Comparison of ENCODE assay signal across 8 cellular contexts in the genomic region with DNA sequence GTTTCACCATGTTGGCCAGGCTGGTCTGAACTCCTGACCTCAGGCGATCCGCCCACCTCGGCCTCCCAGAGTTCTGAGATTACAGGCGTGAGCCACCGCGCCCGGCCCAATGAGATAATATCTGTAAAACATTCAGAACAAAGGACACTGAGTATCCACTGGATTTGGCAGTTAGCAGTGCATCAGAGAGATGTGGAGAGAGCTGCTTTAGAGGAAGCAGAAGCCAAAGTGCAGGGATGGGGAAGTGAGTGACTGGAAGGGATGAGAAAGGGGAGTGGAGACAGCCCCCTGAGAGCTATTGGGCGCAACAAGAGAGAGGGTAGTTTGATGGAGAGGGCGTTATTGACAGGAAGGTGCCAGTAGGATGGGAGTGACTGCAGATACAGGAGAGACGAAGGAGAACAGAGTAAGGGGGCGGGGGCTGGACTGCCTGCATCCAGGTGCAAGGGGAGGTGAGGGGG.
A peak's percentile ranks its signal among the peaks of the same experiment; 100 is the strongest.
DNase-seq lines count a peak whose midpoint lies in the region; ATAC-seq and TF ChIP-seq lines count a peak whose summit lies in the region.

No MANE protein-coding gene starts in this region.

- CTCF ChIA-PET in HEK293T (lab: Yijun Ruan, JAX) = no interaction called here

- DNase-seq in BE2C (peak; percentile 52), HEK293T (ENCODE audit: extremely low spot score) (peak; percentile 25), NOMO-1 (lab: John Stamatoyannopoulos, UW; ENCODE audit: unreplicated experiment in 2 of 2) (peak; percentile 14 to 21), epithelial cell of proximal tubule (ENCODE audit: low read depth) (no peak), putamen (ENCODE audit: low spot score) (no peak), cardiac septum (ENCODE audit: low spot score) (no peak)

- H3K4me3 ChIP-seq in BE2C (ENCODE audit: low read depth, low read length) (peak overlapping the region; percentile 39), epithelial cell of proximal tubule (ENCODE audit: low read depth, low read length) (peak overlapping the region; percentile 19)

- POLR2A ChIA-PET in HEK293T (lab: Yijun Ruan, JAX) = no interaction called here

- H3K9me3 ChIP-seq in BE2C = no peaks in the 10 kb centered on the region

- H3K27me3 ChIP-seq in BE2C = no peaks in the 10 kb centered on the region; the same call in none of the 2 replicates

- ATAC-seq in HG02852 (IDR thresholded peaks at IDR 0.05; ENCODE audit: unreplicated experiment) (no peak), GM21786 (IDR thresholded peaks at IDR 0.05; ENCODE audit: unreplicated experiment) (no peak)

- intact Hi-C loops in cardiac septum (cut with DNase I) = no loop called here

- no peaks in the 10 kb centered on the region for H3K36me3 ChIP-seq in BE2C

- peaks cover 19% of the 10 kb centered on the region for H3K4me1 ChIP-seq in BE2C

- TF ChIP-seq CTCF in BE2C (IDR thresholded peaks at IDR 0.05; ENCODE audit: low read depth, low read length) = no peak
- TF ChIP-seq CTCF in epithelial cell of proximal tubule (conservative IDR thresholded peaks at IDR 0.05; ENCODE audit: low read depth, low read length) = no peak

TF ChIP-seq in HEK293T, 16 proteins besides CTCF, POLR2A, EP300 and RAD21:
- TF ChIP-seq BHLHE40 (IDR thresholded peaks at IDR 0.05; ENCODE audit: borderline replicate concordance) = no peak
- no peak for TF ChIP-seq LEF1 (IDR thresholded peaks at IDR 0.05; ENCODE audit: borderline replicate concordance)
- no peak for TF ChIP-seq SP1 (IDR thresholded peaks at IDR 0.05)
- no peak for TF ChIP-seq TARDBP (IDR thresholded peaks at IDR 0.05)
- peak; percentile 25; the same call in 1 of the 2 replicates for TF ChIP-seq PKNOX1 (IDR thresholded peaks at IDR 0.05)

Comparison
In these comparisons a context has a peak if more than half of its experiments do, and no peak if none do; other contexts are left out.
1. DNase-seq: peak in BE2C (single experiment), HEK293T (single experiment) and NOMO-1 (2 of 2); none in epithelial cell of proximal tubule (single experiment), putamen (single experiment) and cardiac septum (single experiment).